1 cellular context compared by ENCODE assay signal in genomic region chr6:90285611-90286381, GRCh38.
TF ChIP-seq lines count a peak whose summit lies in the region.

No MANE protein-coding gene starts in this region.

TF ChIP-seq in K562, 482 proteins besides CTCF, POLR2A, EP300 and RAD21 (continued from another document and continues in another):
- TF ChIP-seq ZFP91 (CRISPR knock-in tag; IDR thresholded peaks at IDR 0.05), result no peak
- TF ChIP-seq CHCHD3 (CRISPR knock-in tag; IDR thresholded peaks at IDR 0.05), result no peak
- TF ChIP-seq ZNF586 (CRISPR knock-in tag; conservative IDR thresholded peaks at IDR 0.05), result no peak
- TF ChIP-seq COPS2 (conservative IDR thresholded peaks at IDR 0.05), result no peak
- TF ChIP-seq ZBTB11 (CRISPR knock-in tag; IDR thresholded peaks at IDR 0.05), result no peak
- no peak for TF ChIP-seq CEBPB (tag; IDR thresholded peaks at IDR 0.05)
- TF ChIP-seq FOXP4 (CRISPR knock-in tag; IDR thresholded peaks at IDR 0.05; ENCODE audit: borderline replicate concordance), result 0 out of 2 replicates have a peak, but pooled peaks have one; percentile 47
- 0 out of 2 replicates have a peak, but pooled peaks have one; percentile 22 for TF ChIP-seq FOXJ2 (tag; IDR thresholded peaks at IDR 0.05)
- no peak for TF ChIP-seq MCM3 (IDR thresholded peaks at IDR 0.05)
- TF ChIP-seq LARP7 (IDR thresholded peaks at IDR 0.05), result no peak
- no peak for TF ChIP-seq IFI16 (CRISPR knock-in tag; IDR thresholded peaks at IDR 0.05)
- TF ChIP-seq NCOA6 (IDR thresholded peaks at IDR 0.05), result no peak
- TF ChIP-seq THAP12 (CRISPR knock-in tag; IDR thresholded peaks at IDR 0.05), result no peak
- no peak for TF ChIP-seq ZKSCAN8 (CRISPR knock-in tag; IDR thresholded peaks at IDR 0.05)
- TF ChIP-seq PHB2 (IDR thresholded peaks at IDR 0.05; ENCODE audit: low read depth), result no peak
- no peak for TF ChIP-seq POLR2AphosphoS2 (IDR thresholded peaks at IDR 0.05; ENCODE audit: low read length)
- peak; percentile 99 for TF ChIP-seq TFAP4 (CRISPR knock-in tag; IDR thresholded peaks at IDR 0.05; ENCODE audit: borderline replicate concordance)
- TF ChIP-seq BRCA1 (IDR thresholded peaks at IDR 0.05), result no peak
- no peak for TF ChIP-seq BRCA1 (CRISPR knock-in tag; IDR thresholded peaks at IDR 0.05)
- TF ChIP-seq TAF1 (IDR thresholded peaks at IDR 0.05; ENCODE audit: control insufficient read depth, extremely low read depth, insufficient read depth, low read length, severe bottlenecking), result no peak
- TF ChIP-seq PTTG1 (tag; IDR thresholded peaks at IDR 0.05; ENCODE audit: low read depth), result no peak
- no peak for TF ChIP-seq THRB (CRISPR knock-in tag; conservative IDR thresholded peaks at IDR 0.05)
- no peak for TF ChIP-seq SMARCC2 (IDR thresholded peaks at IDR 0.05; ENCODE audit: low read depth)
- no peak for TF ChIP-seq NR3C1 (CRISPR knock-in tag; IDR thresholded peaks at IDR 0.05)
- TF ChIP-seq NR1H2 (CRISPR knock-in tag; IDR thresholded peaks at IDR 0.05), result no peak
- no peak for TF ChIP-seq GTF2A2 (tag; IDR thresholded peaks at IDR 0.05)
- no peak for TF ChIP-seq ARID2 (IDR thresholded peaks at IDR 0.05)
- no peak for TF ChIP-seq SIRT6 (IDR thresholded peaks at IDR 0.05; ENCODE audit: low read depth, low read length)
- no peak for TF ChIP-seq SMAD1 (IDR thresholded peaks at IDR 0.05; ENCODE audit: low read depth, low read length, partially characterized antibody)
- no peak for TF ChIP-seq ETS1 (conservative IDR thresholded peaks at IDR 0.05; ENCODE audit: control insufficient read depth, low read depth, low read length)
- no peak for TF ChIP-seq SRSF7 (optimal IDR thresholded peaks at IDR 0.05; ENCODE audit: low read depth, low read length)
- no peak for TF ChIP-seq CHD2 (IDR thresholded peaks at IDR 0.05; ENCODE audit: low read depth, low read length)
- no peak for TF ChIP-seq RHOXF2B (CRISPR knock-in tag; conservative IDR thresholded peaks at IDR 0.05)
- no peak for TF ChIP-seq ZNF436 (CRISPR knock-in tag; IDR thresholded peaks at IDR 0.05)
- TF ChIP-seq CBX2 (IDR thresholded peaks at IDR 0.05; ENCODE audit: insufficient read depth, low read length, poor library complexity, severe bottlenecking), result no peak
- TF ChIP-seq CGGBP1 (CRISPR knock-in tag; IDR thresholded peaks at IDR 0.05), result no peak
- no peak for TF ChIP-seq RERE (CRISPR knock-in tag; IDR thresholded peaks at IDR 0.05; ENCODE audit: borderline replicate concordance)
- TF ChIP-seq HMG20B (CRISPR knock-in tag; IDR thresholded peaks at IDR 0.05), result no peak
- no peak for TF ChIP-seq ZNF740 (CRISPR knock-in tag; IDR thresholded peaks at IDR 0.05)
- no peak for TF ChIP-seq ZNF740 (tag; IDR thresholded peaks at IDR 0.05)
- peak; percentile 38 for TF ChIP-seq CREM (IDR thresholded peaks at IDR 0.05; ENCODE audit: low read depth)
- no peak for TF ChIP-seq TSC22D4 (tag; IDR thresholded peaks at IDR 0.05)
- no peak for TF ChIP-seq ZBTB34 (CRISPR knock-in tag; IDR thresholded peaks at IDR 0.05)
- no peak for TF ChIP-seq ZNF311 (CRISPR knock-in tag; IDR thresholded peaks at IDR 0.05)
- TF ChIP-seq NCOA4 (IDR thresholded peaks at IDR 0.05; ENCODE audit: partially characterized antibody), result no peak
- no peak for TF ChIP-seq TARDBP (IDR thresholded peaks at IDR 0.05)
